Comparison of ENCODE assay signal across 1 cellular context in genomic region chr7:130953193-130953592, GRCh38.
TF ChIP-seq lines count a peak whose summit lies in the region.

No MANE protein-coding gene starts in this region.

TF ChIP-seq in IMR-90, 13 proteins besides CTCF, POLR2A, EP300 and RAD21:
- TF ChIP-seq CEBPB (IDR thresholded peaks at IDR 0.05; ENCODE audit: low read depth, low read length) = no peak
